23 cellular contexts compared by ENCODE assay signal in genomic region chr4:145812902-145813301, GRCh38.
DNase-seq lines count a peak whose midpoint lies in the region; ATAC-seq lines count a peak whose summit lies in the region.
"Had no signal": no experiment of that assay in that cellular context is flagged by ENCODE, and none has a peak within 500 bp of the region (broad histone marks: within the 10 kb centered on the region; RNA-seq: fewer than 3 reads in every experiment).

No MANE protein-coding gene starts in this region.

- intact Hi-C loops in activated T-helper 2 cell treated with anti-CD3 and anti-CD28 coated beads, Interferon-gamma antibody, Interleukin-2, Interleukin-4, amounts not matched to agents 10 μg/mL and 5 μg/mL and 100 μg/mL, durations not matched to agents 14 hours and 24 hours and 36 hours (cut with micrococcal nuclease), result loop anchor here (10.0 kb wide), 1 partner anchor 508 kb away; no protein-coding TSS in a partner anchor

- H3K4me1 Mint-ChIP-seq in stimulated activated naive CD8-positive, alpha-beta T cell treated with anti-CD3 and anti-CD28 coated beads, Interleukin-15, Interleukin-2, amounts not matched to agents 100 ng/mL and 50 ng/mL, for 24 hours (ENCODE audit: low read depth), result peaks cover 64% of the 10 kb centered on the region
- peaks cover 65% of the 10 kb centered on the region for H3K4me1 Mint-ChIP-seq in activated T-helper 2 cell treated with anti-CD3 and anti-CD28 coated beads, Interferon-gamma antibody, Interleukin-2, Interleukin-4, amounts not matched to agents 10 μg/mL and 5 μg/mL and 100 μg/mL, durations not matched to agents 14 hours and 24 hours and 36 hours (ENCODE audit: low read depth)
- H3K4me1 Mint-ChIP-seq: naive B cell had no signal

- H3K4me3 Mint-ChIP-seq in stimulated activated naive CD8-positive, alpha-beta T cell treated with anti-CD3 and anti-CD28 coated beads, Interleukin-15, Interleukin-2, amounts not matched to agents 100 ng/mL and 50 ng/mL, for 24 hours, result no peak overlapping the region
- no peak overlapping the region for H3K4me3 Mint-ChIP-seq in activated T-helper 2 cell treated with anti-CD3 and anti-CD28 coated beads, Interferon-gamma antibody, Interleukin-2, Interleukin-4, amounts not matched to agents 10 μg/mL and 5 μg/mL and 100 μg/mL, durations not matched to agents 14 hours and 24 hours and 36 hours (ENCODE audit: low read depth)
- H3K4me3 Mint-ChIP-seq: activated CD8-positive, alpha-beta memory T cell treated with anti-CD3 and anti-CD28 coated beads, Interleukin-2, amount 10 ng/mL, durations not matched to agents 7 days and 5 days; CD4-positive, CD25-positive, alpha-beta regulatory T cell; naive B cell; stimulated activated memory B cell treated with anti-CD40 and anti-IgM and Interleukin-4, amounts not matched to agents 10 μg/mL and 1 μg/mL and 100 μg/mL, for 72 hours; T-helper 2 cell treated with Interferon-gamma antibody and Interleukin-4, amounts not matched to agents 5 μg/mL and 100 μg/mL, for 36 hours had no signal

- no peak for DNase-seq in stimulated activated naive CD8-positive, alpha-beta T cell treated with anti-CD3 and anti-CD28 coated beads, Interleukin-15, Interleukin-2, amounts not matched to agents 100 U/mL and 50 U/mL, for 24 hours
- no peak for DNase-seq in activated T-helper 2 cell treated with anti-CD3 and anti-CD28 coated beads, Interferon-gamma antibody, Interleukin-2, Interleukin-4, amounts not matched to agents 10 μg/mL and 5 μg/mL and 100 μg/mL, durations not matched to agents 14 hours and 24 hours and 36 hours (ENCODE audit: low spot score)
- DNase-seq in glomerular visceral epithelial cell (ENCODE audit: extremely low spot score) (peak; percentile 57), putamen (ENCODE audit: low spot score) (no peak), NCI-H1694 (lab: John Stamatoyannopoulos, UW) (no peak), NCI-H2081 (lab: John Stamatoyannopoulos, UW) (no peak)
- DNase-seq in central memory CD4-positive, alpha-beta T cell, result no peak
- DNase-seq: activated CD8-positive, alpha-beta memory T cell treated with anti-CD3 and anti-CD28 coated beads, Interleukin-2, amount 10 ng/mL, durations not matched to agents 7 days and 5 days; activated effector memory CD4-positive, alpha-beta T cell treated with anti-CD3 and anti-CD28 coated beads, Interleukin-2, amount 50 U/mL, for 16 hours; anterior cingulate cortex; CD4-positive, CD25-positive, alpha-beta regulatory T cell; DMS79 treated with DMSO at 0.1 percent for 48 hours; H7; naive B cell; NCI-H345; SIG-M5; spleen; upper lobe of left lung had no signal

- H3K27ac Mint-ChIP-seq in stimulated activated naive CD8-positive, alpha-beta T cell treated with anti-CD3 and anti-CD28 coated beads, Interleukin-15, Interleukin-2, amounts not matched to agents 100 ng/mL and 50 ng/mL, for 24 hours, result peak overlapping the region; percentile 68
- H3K27ac Mint-ChIP-seq in activated T-helper 2 cell treated with anti-CD3 and anti-CD28 coated beads, Interferon-gamma antibody, Interleukin-2, Interleukin-4, amounts not matched to agents 10 μg/mL and 5 μg/mL and 100 μg/mL, durations not matched to agents 14 hours and 24 hours and 36 hours, result peak overlapping the region; percentile 64
- H3K27ac Mint-ChIP-seq: activated CD8-positive, alpha-beta memory T cell treated with anti-CD3 and anti-CD28 coated beads, Interleukin-2, amount 10 ng/mL, durations not matched to agents 7 days and 5 days; CD4-positive, CD25-positive, alpha-beta regulatory T cell; progenitor cell of endocrine pancreas; stimulated activated memory B cell treated with anti-CD40 and anti-IgM and Interleukin-4, amounts not matched to agents 10 μg/mL and 1 μg/mL and 100 μg/mL, for 72 hours; T-helper 2 cell treated with Interferon-gamma antibody and Interleukin-4, amounts not matched to agents 5 μg/mL and 100 μg/mL, for 36 hours had no signal

- no peaks in the 10 kb centered on the region for H3K27me3 Mint-ChIP-seq in stimulated activated naive CD8-positive, alpha-beta T cell treated with anti-CD3 and anti-CD28 coated beads, Interleukin-15, Interleukin-2, amounts not matched to agents 100 ng/mL and 50 ng/mL, for 24 hours
- no peaks in the 10 kb centered on the region for H3K27me3 Mint-ChIP-seq in activated T-helper 2 cell treated with anti-CD3 and anti-CD28 coated beads, Interferon-gamma antibody, Interleukin-2, Interleukin-4, amounts not matched to agents 10 μg/mL and 5 μg/mL and 100 μg/mL, durations not matched to agents 14 hours and 24 hours and 36 hours (ENCODE audit: low read depth)
- H3K27me3 Mint-ChIP-seq: activated CD8-positive, alpha-beta memory T cell treated with anti-CD3 and anti-CD28 coated beads, Interleukin-2, amount 10 ng/mL, durations not matched to agents 7 days and 5 days; CD4-positive, CD25-positive, alpha-beta regulatory T cell; naive B cell; progenitor cell of endocrine pancreas; stimulated activated memory B cell treated with anti-CD40 and anti-IgM and Interleukin-4, amounts not matched to agents 10 μg/mL and 1 μg/mL and 100 μg/mL, for 72 hours had no signal

- H3K36me3 Mint-ChIP-seq in stimulated activated naive CD8-positive, alpha-beta T cell treated with anti-CD3 and anti-CD28 coated beads, Interleukin-15, Interleukin-2, amounts not matched to agents 100 ng/mL and 50 ng/mL, for 24 hours (ENCODE audit: low read depth), result peaks cover 86% of the 10 kb centered on the region
- peaks cover 87% of the 10 kb centered on the region for H3K36me3 Mint-ChIP-seq in activated T-helper 2 cell treated with anti-CD3 and anti-CD28 coated beads, Interferon-gamma antibody, Interleukin-2, Interleukin-4, amounts not matched to agents 10 μg/mL and 5 μg/mL and 100 μg/mL, durations not matched to agents 14 hours and 24 hours and 36 hours (ENCODE audit: low read depth)

- no peak for ATAC-seq in stimulated activated naive CD8-positive, alpha-beta T cell treated with anti-CD3 and anti-CD28 coated beads, Interleukin-15, Interleukin-2, amounts not matched to agents 100 U/mL and 50 U/mL, for 24 hours
- ATAC-seq: activated CD4-positive, CD25-positive, alpha-beta regulatory T cell treated with anti-CD3 and anti-CD28 coated beads, Interleukin-2, amount 50 U/mL, for 24 hours; activated CD8-positive, alpha-beta memory T cell treated with anti-CD3 and anti-CD28 coated beads, Interleukin-2, amount 10 ng/mL, durations not matched to agents 7 days and 5 days; stimulated activated memory B cell treated with anti-CD40 and anti-IgM and Interleukin-4, amounts not matched to agents 10 μg/mL and 1 μg/mL and 100 μg/mL, for 72 hours had no signal

- peaks cover 6% of the 10 kb centered on the region for H3K9me3 Mint-ChIP-seq in stimulated activated naive CD8-positive, alpha-beta T cell treated with anti-CD3 and anti-CD28 coated beads, Interleukin-15, Interleukin-2, amounts not matched to agents 100 ng/mL and 50 ng/mL, for 24 hours
- H3K9me3 Mint-ChIP-seq in activated T-helper 2 cell treated with anti-CD3 and anti-CD28 coated beads, Interferon-gamma antibody, Interleukin-2, Interleukin-4, amounts not matched to agents 10 μg/mL and 5 μg/mL and 100 μg/mL, durations not matched to agents 14 hours and 24 hours and 36 hours, result peaks cover 16% of the 10 kb centered on the region
